ENCODE assay signal across 8 cellular contexts in genomic region chr17:67377727-67378443, GRCh38. TPM values are rescaled to one million over a fixed set of nuclear protein-coding genes. Genes with fewer than 3 reads are reported as not detected.
DNase-seq lines count a peak whose midpoint lies in the region; ATAC-seq lines count a peak whose summit lies in the region.

No MANE protein-coding gene starts in this region.

- no peaks in the 10 kb centered on the region for H3K27me3 Mint-ChIP-seq in activated naive CD8-positive, alpha-beta T cell treated with anti-CD3 and anti-CD28 coated beads, Interleukin-2, amount 10 ng/mL, durations not matched to agents 7 days and 5 days

- intact Hi-C loops in cardiac septum (cut with DNase I), result loop anchor here (2.0 to 5.0 kb wide), 4 partner anchors 64 to 254 kb away; no protein-coding TSS in a partner anchor
- intact Hi-C loops in posterior vena cava (cut with DNase I), result loop anchor here (5.0 kb wide), 3 partner anchors 99 to 309 kb away; no protein-coding TSS in a partner anchor

- peak overlapping the region; percentile 93 for H3K4me3 Mint-ChIP-seq in activated naive CD8-positive, alpha-beta T cell treated with anti-CD3 and anti-CD28 coated beads, Interleukin-2, amount 10 ng/mL, durations not matched to agents 7 days and 5 days

- H3K36me3 ChIP-seq in SJSA1, result no peaks in the 10 kb centered on the region

- no peaks in the 10 kb centered on the region; the same call in 1 of the 2 replicates for H3K9me3 ChIP-seq in SJSA1 (replicated peaks)

- no peak overlapping the region; the same call in 1 of the 2 replicates for H3K27ac ChIP-seq in SJSA1

- peak; percentile 68 for DNase-seq in NCI-H82 (lab: John Stamatoyannopoulos, UW)
- DNase-seq in NCI-H82 treated with DMSO at 0.1 percent for 48 hours (lab: John Stamatoyannopoulos, UW; ENCODE audit: unreplicated experiment), result no peak
- peak; percentile 64 to 73 for DNase-seq in SJSA1 (ENCODE audit: low read depth in 1 of 2, low spot score in 2 of 2)
- peak; percentile 75 for DNase-seq in activated naive CD8-positive, alpha-beta T cell treated with anti-CD3 and anti-CD28 coated beads, Interleukin-2, amount 10 ng/mL, durations not matched to agents 7 days and 5 days
- peak; percentile 87 for DNase-seq in cardiac septum (ENCODE audit: low spot score)
- DNase-seq in posterior vena cava (ENCODE audit: low spot score), result peak; percentile 85

- POLR2A ChIA-PET in activated naive CD8-positive, alpha-beta T cell treated with anti-CD3 and anti-CD28 coated beads, Interleukin-2, amount 10 ng/mL, durations not matched to agents 7 days and 5 days (lab: Charles Lee), result interaction anchor here (0.6 to 7.3 kb wide), 21 partner anchors 9 to 710 kb away, joined by 3 to 120 read pairs (median 4); partner anchors contain the start of genes BPTF and PSMD12

- peak overlapping the region; percentile 90 for H3K27ac Mint-ChIP-seq in activated naive CD8-positive, alpha-beta T cell treated with anti-CD3 and anti-CD28 coated beads, Interleukin-2, amount 10 ng/mL, durations not matched to agents 7 days and 5 days

- ATAC-seq in HG03280 (IDR thresholded peaks at IDR 0.05; ENCODE audit: unreplicated experiment) (peak; percentile 15), HG03342 (IDR thresholded peaks at IDR 0.05; ENCODE audit: unreplicated experiment) (no peak)
- peak; percentile 16 for ATAC-seq in activated naive CD8-positive, alpha-beta T cell treated with anti-CD3 and anti-CD28 coated beads, Interleukin-2, amount 10 ng/mL, durations not matched to agents 7 days and 5 days (ENCODE audit: low read depth)

- no peaks in the 10 kb centered on the region for H3K27me3 ChIP-seq in SJSA1 (replicated peaks)

- peaks cover 44% of the 10 kb centered on the region for H3K4me1 Mint-ChIP-seq in activated naive CD8-positive, alpha-beta T cell treated with anti-CD3 and anti-CD28 coated beads, Interleukin-2, amount 10 ng/mL, durations not matched to agents 7 days and 5 days

- no peaks in the 10 kb centered on the region for H3K9me3 Mint-ChIP-seq in activated naive CD8-positive, alpha-beta T cell treated with anti-CD3 and anti-CD28 coated beads, Interleukin-2, amount 10 ng/mL, durations not matched to agents 7 days and 5 days

- peaks cover 16% of the 10 kb centered on the region for H3K36me3 Mint-ChIP-seq in activated naive CD8-positive, alpha-beta T cell treated with anti-CD3 and anti-CD28 coated beads, Interleukin-2, amount 10 ng/mL, durations not matched to agents 7 days and 5 days

- H3K4me1 ChIP-seq in SJSA1 (replicated peaks), result peaks cover 28% of the 10 kb centered on the region

- peak overlapping the region; percentile 60 for H3K4me3 ChIP-seq in SJSA1

RNA-seq across cellular contexts. Expression of gene PITPNC1, which starts 0.8 kb away (rescaled TPM):
- 5.8 and 9.1 TPM in 2 replicates for total RNA-seq in SJSA1 (2014; rRNA removed; shearing (Covaris generic))
- 100 to 1,000 TPM; 100 to 104 TPM for total RNA-seq in activated naive CD8-positive, alpha-beta T cell treated with anti-CD3 and anti-CD28 coated beads, Interleukin-2, amount 10 ng/mL, durations not matched to agents 7 days and 5 days
- total RNA-seq in cardiac septum (12.5 TPM), posterior vena cava (10 to 100 TPM; 22.3 to 24.3 TPM)

RNA-seq across cellular contexts. Expression of gene PSMD12, which starts 11.5 kb away (rescaled TPM):
- total RNA-seq in SJSA1 (2014; rRNA removed; shearing (Covaris generic)), result 52.5 and 59.4 TPM in 2 replicates
- 10 to 100 TPM; 39.8 to 40.5 TPM for total RNA-seq in activated naive CD8-positive, alpha-beta T cell treated with anti-CD3 and anti-CD28 coated beads, Interleukin-2, amount 10 ng/mL, durations not matched to agents 7 days and 5 days
- total RNA-seq in cardiac septum (43.4 TPM), posterior vena cava (10 to 100 TPM; 43.5 to 63.0 TPM)
